In the genomic region with DNA sequence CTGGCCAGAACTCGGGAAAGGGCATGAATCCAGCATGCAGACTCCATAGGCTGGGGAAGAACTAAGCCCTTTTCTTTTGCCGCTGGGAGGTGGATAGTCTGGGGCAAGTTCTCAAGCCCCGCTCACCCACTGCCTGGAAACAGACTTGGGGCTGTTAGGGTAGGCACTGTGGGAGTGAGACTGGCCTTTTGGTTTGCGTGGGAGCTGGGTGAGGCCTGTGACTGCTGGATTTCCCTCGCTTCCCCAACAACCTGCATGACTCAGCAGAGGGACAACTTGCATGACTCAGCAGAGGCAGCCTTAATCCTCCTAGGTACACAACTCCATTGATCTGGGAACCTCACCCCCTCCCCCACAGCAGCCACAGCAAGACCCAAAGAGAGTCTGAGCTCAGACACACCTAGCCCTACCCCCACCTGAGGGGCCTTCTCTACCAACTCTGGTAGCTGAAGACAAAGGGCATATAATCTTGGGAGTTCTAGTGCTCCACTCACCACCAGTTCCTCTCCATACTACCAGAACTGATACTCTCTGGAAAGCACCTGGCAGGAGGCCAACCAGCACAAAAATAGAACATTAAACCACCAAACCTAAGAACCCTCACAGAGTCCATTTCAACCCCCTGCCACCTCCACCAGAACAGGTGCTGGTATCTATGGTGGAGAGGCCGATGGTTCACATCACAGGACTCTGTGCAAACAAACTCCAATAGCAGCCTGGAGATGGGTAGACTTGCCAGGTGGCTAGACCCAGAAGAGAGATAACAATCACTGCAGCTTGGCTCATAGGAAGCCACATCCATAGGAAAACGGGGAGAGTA, we compare ENCODE assay signal across 9 cellular contexts.
A peak's percentile ranks its signal among the peaks of the same experiment; 100 is the strongest.
DNase-seq lines count a peak whose midpoint lies in the region; ATAC-seq and TF ChIP-seq lines count a peak whose summit lies in the region.
"Had no signal": no experiment of that assay in that cellular context is flagged by ENCODE, and none has a peak within 500 bp of the region (broad histone marks: within the 10 kb centered on the region; RNA-seq: fewer than 3 reads in every experiment).

No MANE protein-coding gene starts in this region.

- BruUV-seq in Calu3 (replicated peaks; lab: Mats Ljungman, UMichigan) = no TSS peak

- H3K4me1 Mint-ChIP-seq in Calu3 (ENCODE audit: low read depth, unreplicated experiment) (peaks cover 35% of the 10 kb centered on the region), CD14-positive monocyte (peaks cover 3% of the 10 kb centered on the region)

- H3K9me3 ChIP-seq in uterus = no peaks in the 10 kb centered on the region

- H3K36me3 Mint-ChIP-seq in Calu3 (ENCODE audit: insufficient read depth, unreplicated experiment) = no peaks in the 10 kb centered on the region
- H3K36me3 Mint-ChIP-seq in CD14-positive monocyte = no peaks in the 10 kb centered on the region

- H3K27me3 ChIP-seq in HL-60 (ENCODE audit: insufficient read depth, poor library complexity, severe bottlenecking) (no peaks in the 10 kb centered on the region), uterus (no peaks in the 10 kb centered on the region)
- H3K27me3 ChIP-seq: dorsolateral prefrontal cortex had no signal

- ATAC-seq in GM21381 (IDR thresholded peaks at IDR 0.05; ENCODE audit: unreplicated experiment) = peak; percentile 59

- H3K27ac ChIP-seq in HL-60 (replicated peaks) (no peak overlapping the region), uterus (no peak overlapping the region)

- H3K4me1 ChIP-seq in uterus = no peaks in the 10 kb centered on the region

- intact Hi-C loops in Calu3 (cut with micrococcal nuclease; ENCODE audit: unreplicated experiment) = no loop called here
- intact Hi-C loops in uterus (cut with DNase I; ENCODE audit: low total_unique reads) = no loop called here
- intact Hi-C loops in CD14-positive monocyte (cut with micrococcal nuclease) = no loop called here

- CTCF ChIA-PET in Calu3 (lab: Charles Lee) = no interaction called here

- no peaks in the 10 kb centered on the region for H3K27me3 Mint-ChIP-seq in Calu3 (ENCODE audit: unreplicated experiment)
- peaks cover 0 to 2% (median 2%) of the 10 kb centered on the region in 3 donors for H3K27me3 Mint-ChIP-seq in CD14-positive monocyte (ENCODE audit: low read depth in 3 of 3)

- H3K9me3 Mint-ChIP-seq in Calu3 (ENCODE audit: low read depth, unreplicated experiment) (peaks cover 2% of the 10 kb centered on the region), CD14-positive monocyte (peaks cover 2 to 9% (median 6%) of the 10 kb centered on the region in 7 donors)

- H3K4me3 Mint-ChIP-seq in Calu3 (ENCODE audit: low read depth, unreplicated experiment) (no peak overlapping the region), CD14-positive monocyte (no peak overlapping the region)

- no peak for TF ChIP-seq POLR2A in uterus (IDR thresholded peaks at IDR 0.05)

- H3K4me3 ChIP-seq in HL-60 (replicated peaks; ENCODE audit: insufficient read depth, low read length) (no peak overlapping the region), uterus (no peak overlapping the region)
- H3K4me3 ChIP-seq: dorsolateral prefrontal cortex had no signal

- TF ChIP-seq CTCF in Calu3 (IDR thresholded peaks at IDR 0.05; ENCODE audit: unreplicated experiment) = no peak
- TF ChIP-seq CTCF in HL-60 (IDR thresholded peaks at IDR 0.05; ENCODE audit: insufficient read depth, low read length) = no peak
- TF ChIP-seq CTCF in uterus (IDR thresholded peaks at IDR 0.05) = no peak
- TF ChIP-seq CTCF in CD14-positive monocyte (IDR thresholded peaks at IDR 0.05) = no peak

- H3K36me3 ChIP-seq in uterus = no peaks in the 10 kb centered on the region

- DNase-seq in Calu3 (peak; percentile 66), HL-60 (ENCODE audit: low read depth in 1 of 2, low spot score in 1 of 2) (peak; percentile 35 to 56), T1000 (lab: John Stamatoyannopoulos, UW) (peak; percentile 59), myocyte (ENCODE audit: low read depth) (peak; percentile 94), uterus (no peak), NCI-H526 treated with DMSO at 0.1 percent for 48 hours (lab: John Stamatoyannopoulos, UW) (no peak), CD14-positive monocyte (ENCODE audit: low spot score) (no peak)

- H3K27ac Mint-ChIP-seq in Calu3 (ENCODE audit: unreplicated experiment) (peak overlapping the region; percentile 55), CD14-positive monocyte (no peak overlapping the region)

Comparison
In these comparisons a context has a peak if more than half of its experiments do, and no peak if none do; other contexts are left out.
1. DNase-seq: peak in Calu3 (single experiment), HL-60 (2 of 2), T1000 (single experiment) and myocyte (single experiment); none in uterus (0 of 2), NCI-H526 treated with DMSO at 0.1 percent for 48 hours (single experiment) and CD14-positive monocyte (single experiment).